Comparison of ENCODE assay signal across 8 cellular contexts in the genomic region with DNA sequence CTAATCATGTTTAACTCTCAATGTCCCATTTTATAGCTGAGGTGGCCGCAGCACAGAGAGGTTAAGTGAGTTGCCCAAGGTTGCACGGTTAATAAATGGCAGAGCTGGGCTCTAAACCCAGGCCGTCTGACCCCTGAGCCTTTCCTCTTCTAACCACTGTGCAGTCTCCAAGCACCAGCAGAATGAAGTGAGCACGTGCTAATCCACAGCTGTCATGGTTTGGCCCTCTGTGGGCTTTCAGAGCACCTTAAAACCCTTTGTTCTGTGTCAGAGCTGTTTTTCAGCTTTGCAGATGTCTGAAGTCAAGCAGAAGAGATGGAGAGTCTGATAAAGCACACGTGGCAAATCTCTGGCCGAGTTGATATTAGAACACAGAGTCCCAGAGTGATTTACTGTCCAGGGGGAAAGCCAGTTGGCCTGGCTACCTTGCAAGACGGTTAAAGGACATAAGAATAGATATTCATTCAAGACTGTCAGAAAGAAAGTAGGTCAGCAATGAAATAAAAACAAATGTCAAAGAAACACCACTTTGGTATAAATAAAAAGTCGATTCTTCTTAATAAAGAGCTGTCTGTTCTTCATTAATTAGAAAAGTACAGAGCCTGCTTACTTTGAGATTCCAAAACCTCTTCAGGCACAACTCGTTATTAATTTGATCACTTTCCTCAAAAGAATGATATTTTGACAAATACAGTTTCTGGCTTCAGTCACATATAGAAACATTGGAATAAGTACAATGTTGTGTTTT.
DNase-seq lines count a peak whose midpoint lies in the region; TF ChIP-seq lines count a peak whose summit lies in the region.

No MANE protein-coding gene starts in this region.

- H3K27me3 ChIP-seq in ectodermal cell (ENCODE audit: control insufficient read depth, insufficient read depth, low read length, poor library complexity, severe bottlenecking) (no peaks in the 10 kb centered on the region), muscle layer of duodenum (ENCODE audit: low read depth, low read length) (no peaks in the 10 kb centered on the region), vagina (no peaks in the 10 kb centered on the region)

- peak; percentile 57 for DNase-seq in DMS53 (lab: John Stamatoyannopoulos, UW)
- no peak for DNase-seq in DMS53 treated with DMSO at 0.1 percent for 48 hours (lab: John Stamatoyannopoulos, UW; ENCODE audit: unreplicated experiment)
- peak; percentile 55 for DNase-seq in T-helper 2 cell treated with Interferon-gamma antibody and Interleukin-4, amounts not matched to agents 5 μg/mL and 100 μg/mL, for 36 hours (ENCODE audit: low spot score)
- no peak for DNase-seq in vagina (ENCODE audit: extremely low spot score in 2 of 2)
- DNase-seq in stimulated activated naive CD4-positive, alpha-beta T cell treated with Interleukin-2 at 50 U/mL for 16 hours (lab: John Stamatoyannopoulos, UW), result no peak
- DNase-seq in NCI-H1092 (lab: John Stamatoyannopoulos, UW), result no peak

- no peaks in the 10 kb centered on the region for H3K27me3 Mint-ChIP-seq in T-helper 2 cell treated with Interferon-gamma antibody and Interleukin-4, amounts not matched to agents 5 μg/mL and 100 μg/mL, for 36 hours (ENCODE audit: low read depth)

- peaks cover 42% of the 10 kb centered on the region for H3K4me1 Mint-ChIP-seq in T-helper 2 cell treated with Interferon-gamma antibody and Interleukin-4, amounts not matched to agents 5 μg/mL and 100 μg/mL, for 36 hours (ENCODE audit: low read depth)

- H3K27ac Mint-ChIP-seq in T-helper 2 cell treated with Interferon-gamma antibody and Interleukin-4, amounts not matched to agents 5 μg/mL and 100 μg/mL, for 36 hours, result peak overlapping the region; percentile 77

- H3K4me1 ChIP-seq in ectodermal cell (ENCODE audit: control insufficient read depth, insufficient read depth, low read length) (peaks cover 3% of the 10 kb centered on the region), muscle layer of duodenum (ENCODE audit: control insufficient read depth in 1 of 2, insufficient read depth in 2 of 2, low read length in 2 of 2) (peaks cover 11 to 22% of the 10 kb centered on the region in 2 donors), vagina (peaks cover 47% of the 10 kb centered on the region)

- peaks cover 4% of the 10 kb centered on the region for H3K9me3 Mint-ChIP-seq in T-helper 2 cell treated with Interferon-gamma antibody and Interleukin-4, amounts not matched to agents 5 μg/mL and 100 μg/mL, for 36 hours

- H3K27ac ChIP-seq in ectodermal cell (ENCODE audit: insufficient read depth, low read depth, low read length, poor library complexity, severe bottlenecking) (peak overlapping the region; percentile 26), muscle layer of duodenum (ENCODE audit: low read length) (peak overlapping the region; percentile 95), vagina (peak overlapping the region; percentile 72)

- H3K36me3 ChIP-seq in ectodermal cell (ENCODE audit: control insufficient read depth, insufficient read depth, low read length) (no peaks in the 10 kb centered on the region), muscle layer of duodenum (ENCODE audit: control insufficient read depth in 1 of 2, insufficient read depth in 2 of 2, low read length in 2 of 2) (peaks cover 0 to 5% of the 10 kb centered on the region in 2 donors), vagina (no peaks in the 10 kb centered on the region)

- no peaks in the 10 kb centered on the region for H3K9me3 ChIP-seq in ectodermal cell (ENCODE audit: control insufficient read depth, low read length)
- H3K9me3 ChIP-seq in muscle layer of duodenum (ENCODE audit: control insufficient read depth in 1 of 2, low read length in 2 of 2), result no peaks in the 10 kb centered on the region
- no peaks in the 10 kb centered on the region for H3K9me3 ChIP-seq in vagina

- 79 to 81% methylated on average over 9 of the region's 9 CpGs for WGBS in ectodermal cell, 2 experiments

- no peak for TF ChIP-seq CTCF in vagina (IDR thresholded peaks at IDR 0.05)

- H3K4me3 ChIP-seq in ectodermal cell (ENCODE audit: insufficient read depth, low read depth, low read length) (no peak overlapping the region), muscle layer of duodenum (ENCODE audit: low read depth in 1 of 2, low read length in 2 of 2) (no peak overlapping the region), vagina (no peak overlapping the region)

- no peak for TF ChIP-seq POLR2A in vagina (IDR thresholded peaks at IDR 0.05)

- intact Hi-C loops in vagina (cut with DNase I), result no loop called here

- peak overlapping the region; percentile 53 for H3K4me3 Mint-ChIP-seq in T-helper 2 cell treated with Interferon-gamma antibody and Interleukin-4, amounts not matched to agents 5 μg/mL and 100 μg/mL, for 36 hours

- H3K36me3 Mint-ChIP-seq in T-helper 2 cell treated with Interferon-gamma antibody and Interleukin-4, amounts not matched to agents 5 μg/mL and 100 μg/mL, for 36 hours (ENCODE audit: low read depth), result peaks cover 14% of the 10 kb centered on the region

Comparison
In these comparisons a context has a peak if more than half of its experiments do, and no peak if none do; other contexts are left out.
1. DNase-seq: peak in DMS53 (single experiment) and T-helper 2 cell treated with Interferon-gamma antibody and Interleukin-4, amounts not matched to agents 5 μg/mL and 100 μg/mL, for 36 hours (single experiment); none in DMS53 treated with DMSO at 0.1 percent for 48 hours (single experiment), vagina (0 of 2), stimulated activated naive CD4-positive, alpha-beta T cell treated with Interleukin-2 at 50 U/mL for 16 hours (single experiment) and NCI-H1092 (single experiment).
2. H3K27ac ChIP-seq: peak in every context shown above with its lines; median percentile 95 in muscle layer of duodenum; 72 in vagina; 26 in ectodermal cell.